ENCODE assay signal across 21 cellular contexts in genomic region chr20:50376888-50377459, GRCh38.
DNase-seq lines count a peak whose midpoint lies in the region; ATAC-seq and TF ChIP-seq lines count a peak whose summit lies in the region.
"Had no signal": no experiment of that assay in that cellular context is flagged by ENCODE, and none has a peak within 500 bp of the region (broad histone marks: within the 10 kb centered on the region; RNA-seq: fewer than 3 reads in every experiment).

No MANE protein-coding gene starts in this region.

- CTCF ChIA-PET in CD8-positive, alpha-beta T cell (lab: Charles Lee), result no interaction called here

- H2BK120ac ChIP-seq in H9 (ENCODE audit: low read depth, low read length, poor library complexity, severe bottlenecking), result no peak overlapping the region

- H3K4ac ChIP-seq in H9 (ENCODE audit: low read depth, low read length), result no peak overlapping the region

- H3K23ac ChIP-seq in H9 (ENCODE audit: insufficient read length, low read depth, low read length), result no peak overlapping the region

- H2BK20ac ChIP-seq in H9 (ENCODE audit: low read depth, low read length, poor library complexity, severe bottlenecking), result no peak overlapping the region

- no CpG with 5 or more reads among the region's 17 CpGs for WGBS in H9 (ENCODE audit: extremely low coverage, insufficient read length, low lambda C conversion rate)

- H4K91ac ChIP-seq in H9 (ENCODE audit: insufficient read length, low read depth, low read length), result no peak overlapping the region

- no peaks in the 10 kb centered on the region for H3K79me2 ChIP-seq in H9 (ENCODE audit: insufficient read depth, low read length)
- H3K79me2 ChIP-seq: hepatocyte had no signal

- no peaks in the 10 kb centered on the region for H3K36me3 Mint-ChIP-seq in CD8-positive, alpha-beta T cell
- H3K36me3 Mint-ChIP-seq in H9 (ENCODE audit: insufficient read depth in 1 of 3, low read depth in 3 of 3), result no peaks in the 10 kb centered on the region
- H3K36me3 Mint-ChIP-seq in T-helper 1 cell treated with Interleukin-12 subunit alpha and Interleukin-12 subunit beta and Interleukin-4 antibody, amounts not matched to agents 30 μg/mL and 1 μg/mL, for 36 hours (ENCODE audit: low read depth), result no peaks in the 10 kb centered on the region

- H4K8ac ChIP-seq in H9 (replicated peaks; ENCODE audit: insufficient read length, low read depth, low read length), result no peak overlapping the region

- peaks cover 4% of the 10 kb centered on the region for H3K27me3 Mint-ChIP-seq in CD8-positive, alpha-beta T cell (ENCODE audit: low read depth)
- no peaks in the 10 kb centered on the region; the same call in 1 of the 2 replicates for H3K27me3 Mint-ChIP-seq in H9 (ENCODE audit: low read depth)
- H3K27me3 Mint-ChIP-seq in T-helper 1 cell treated with Interleukin-12 subunit alpha and Interleukin-12 subunit beta and Interleukin-4 antibody, amounts not matched to agents 30 μg/mL and 1 μg/mL, for 36 hours (ENCODE audit: low read depth), result no peaks in the 10 kb centered on the region

- peak overlapping the region; percentile 11 for H3K18ac ChIP-seq in H9 (ENCODE audit: insufficient read length, low read depth, low read length)

- H3K4me3 ChIP-seq in CD8-positive, alpha-beta T cell (ENCODE audit: low read depth, low read length), result no peak overlapping the region
- H3K4me3 ChIP-seq: hepatocyte, SJCRH30, transverse colon had no signal

- no peak for TF ChIP-seq CTCF in CD8-positive, alpha-beta T cell (IDR thresholded peaks at IDR 0.05)
- no peak for TF ChIP-seq CTCF in H9 (conservative IDR thresholded peaks at IDR 0.05)

- intact Hi-C loops in CD8-positive, alpha-beta T cell (cut with DNase I, micrococcal nuclease), result no loop called here

- no peaks in the 10 kb centered on the region for H3K36me3 ChIP-seq in CD8-positive, alpha-beta T cell (ENCODE audit: insufficient read depth, low read length)
- H3K36me3 ChIP-seq: SJCRH30, transverse colon had no signal

- no peak overlapping the region for H3K56ac ChIP-seq in H9 (ENCODE audit: insufficient read length, low read depth, low read length)

- no peak overlapping the region for H3K14ac ChIP-seq in H9 (ENCODE audit: insufficient read depth, low read length)

- peaks cover 3% of the 10 kb centered on the region for H3K4me1 ChIP-seq in CD8-positive, alpha-beta T cell (ENCODE audit: insufficient read depth, low read length)
- no peaks in the 10 kb centered on the region for H3K4me1 ChIP-seq in H9 (ENCODE audit: insufficient read depth, low read length)

- H4K20me1 ChIP-seq in H9 (ENCODE audit: control insufficient read depth, insufficient read depth, insufficient read length), result no peaks in the 10 kb centered on the region

- H2BK15ac ChIP-seq in H9 (ENCODE audit: low read depth, low read length), result no peak overlapping the region

- POLR2A ChIA-PET in CD8-positive, alpha-beta T cell (lab: Charles Lee), result no interaction called here

- no peak overlapping the region for H3K4me3 Mint-ChIP-seq in CD8-positive, alpha-beta T cell
- H3K4me3 Mint-ChIP-seq in H9, result no peak overlapping the region
- no peak overlapping the region for H3K4me3 Mint-ChIP-seq in T-helper 1 cell treated with Interleukin-12 subunit alpha and Interleukin-12 subunit beta and Interleukin-4 antibody, amounts not matched to agents 30 μg/mL and 1 μg/mL, for 36 hours
- H3K4me3 Mint-ChIP-seq: CD8-positive, alpha-beta memory T cell; nephron progenitor cell had no signal

- no peak overlapping the region for H2AFZ ChIP-seq in H9 (ENCODE audit: low read length)
- H2AFZ ChIP-seq: hepatocyte had no signal

- no peaks in the 10 kb centered on the region for H3K79me1 ChIP-seq in H9 (ENCODE audit: insufficient read depth, low read depth, low read length, poor library complexity, severe bottlenecking)

- no peak overlapping the region for H3K27ac ChIP-seq in CD8-positive, alpha-beta T cell (ENCODE audit: low read depth, low read length)
- no peak overlapping the region for H3K27ac ChIP-seq in H9 (ENCODE audit: insufficient read length, low read depth, low read length)
- H3K27ac ChIP-seq: hepatocyte, KMS-11, SJCRH30, transverse colon had no signal

- H3K9me3 Mint-ChIP-seq in CD8-positive, alpha-beta T cell, result no peaks in the 10 kb centered on the region
- H3K9me3 Mint-ChIP-seq in H9, result no peaks in the 10 kb centered on the region
- H3K9me3 Mint-ChIP-seq in T-helper 1 cell treated with Interleukin-12 subunit alpha and Interleukin-12 subunit beta and Interleukin-4 antibody, amounts not matched to agents 30 μg/mL and 1 μg/mL, for 36 hours, result no peaks in the 10 kb centered on the region
- H3K9me3 Mint-ChIP-seq: CD8-positive, alpha-beta memory T cell; nephron progenitor cell had no signal

- peaks cover 18% of the 10 kb centered on the region for H3K4me1 Mint-ChIP-seq in CD8-positive, alpha-beta T cell (ENCODE audit: low read depth)
- peaks cover 2 to 5% of the 10 kb centered on the region in 2 experiments; a peak in 2 of 4 replicates for H3K4me1 Mint-ChIP-seq in H9
- peaks cover 22% of the 10 kb centered on the region for H3K4me1 Mint-ChIP-seq in T-helper 1 cell treated with Interleukin-12 subunit alpha and Interleukin-12 subunit beta and Interleukin-4 antibody, amounts not matched to agents 30 μg/mL and 1 μg/mL, for 36 hours (ENCODE audit: low read depth)

- no peak overlapping the region for H3K9ac ChIP-seq in H9 (ENCODE audit: extremely low read depth, insufficient read length, low read length)
- H3K9ac ChIP-seq: KMS-11 had no signal

- H3K9me3 ChIP-seq in CD8-positive, alpha-beta T cell (ENCODE audit: low read length), result no peaks in the 10 kb centered on the region
- H3K9me3 ChIP-seq in H9 (ENCODE audit: control insufficient read depth, low read depth, low read length), result no peaks in the 10 kb centered on the region
- H3K9me3 ChIP-seq: SJCRH30, transverse colon had no signal

- H3K23me2 ChIP-seq in H9 (ENCODE audit: insufficient read length, low read depth, low read length, poor library complexity, severe bottlenecking), result no peaks in the 10 kb centered on the region

- no peak for DNase-seq in CD8-positive, alpha-beta T cell
- DNase-seq in H9, result no peak
- peak; percentile 50 for DNase-seq in kidney tubule cell (ENCODE audit: low spot score)
- no peak for DNase-seq in NCI-H1092 (lab: John Stamatoyannopoulos, UW)
- no peak for DNase-seq in medulla oblongata (ENCODE audit: extremely low spot score)
- DNase-seq: activated CD8-positive, alpha-beta memory T cell treated with anti-CD3 and anti-CD28 coated beads for 24 hours; activated effector memory CD4-positive, alpha-beta T cell treated with anti-CD3 and anti-CD28 coated beads, Interleukin-2, amount 50 U/mL, for 16 hours; left ventricle myocardium superior; NCI-H187 treated with DMSO at 0.1 percent for 48 hours; NCI-H526 treated with DMSO at 0.1 percent for 48 hours; nephron progenitor cell; stimulated activated CD4-positive, alpha-beta T cell treated with anti-CD3 and anti-CD28 coated beads, Interleukin-2, amount 100 ng/mL, for 48 hours; transverse colon had no signal

- H3K4me2 ChIP-seq in H9 (ENCODE audit: insufficient read depth, insufficient read length, low read length), result no peak overlapping the region
- H3K4me2 ChIP-seq: hepatocyte, KMS-11 had no signal

- no peak overlapping the region for H4K5ac ChIP-seq in H9 (ENCODE audit: insufficient read length, low read depth, low read length)

- H3K27ac Mint-ChIP-seq in CD8-positive, alpha-beta T cell, result no peak overlapping the region
- H3K27ac Mint-ChIP-seq in H9, result peak overlapping the region in 1 of 3 experiments; percentile 85; a peak in 2 of 7 replicates
- peak overlapping the region; percentile 53 for H3K27ac Mint-ChIP-seq in T-helper 1 cell treated with Interleukin-12 subunit alpha and Interleukin-12 subunit beta and Interleukin-4 antibody, amounts not matched to agents 30 μg/mL and 1 μg/mL, for 36 hours

- H2BK5ac ChIP-seq in H9 (ENCODE audit: insufficient read length, low read length), result no peak overlapping the region

- H3K27me3 ChIP-seq in CD8-positive, alpha-beta T cell (ENCODE audit: insufficient read depth, low read length), result no peaks in the 10 kb centered on the region
- H3K27me3 ChIP-seq in H9 (ENCODE audit: insufficient read depth, low read length), result no peaks in the 10 kb centered on the region
- H3K27me3 ChIP-seq: hepatocyte, SJCRH30, transverse colon had no signal

- H2AK5ac ChIP-seq in H9 (ENCODE audit: insufficient read length, low read length), result no peak overlapping the region

- ATAC-seq in CD8-positive, alpha-beta T cell, result peak; percentile 48
- no peak for ATAC-seq in HG02840 (IDR thresholded peaks at IDR 0.05; ENCODE audit: low FRiP score, unreplicated experiment)
- ATAC-seq in GM18867 (IDR thresholded peaks at IDR 0.05; ENCODE audit: unreplicated experiment), result no peak
- ATAC-seq: left ventricle myocardium superior, right cardiac atrium had no signal

- H3T11ph ChIP-seq in H9 (ENCODE audit: low read length), result no peak overlapping the region

- no peak overlapping the region for H2BK12ac ChIP-seq in H9 (ENCODE audit: insufficient read length, low read depth, low read length)
